ENCODE assay signal across 15 cellular contexts in genomic region chr15:72341361-72341760, GRCh38. TPM values are rescaled to one million over a fixed set of nuclear protein-coding genes. Genes with fewer than 3 reads are reported as not detected.
DNase-seq lines count a peak whose midpoint lies in the region; ATAC-seq, FAIRE-seq and TF ChIP-seq lines count a peak whose summit lies in the region.
"Had no signal": no experiment of that assay in that cellular context is flagged by ENCODE, and none has a peak within 500 bp of the region (broad histone marks: within the 10 kb centered on the region; RNA-seq: fewer than 3 reads in every experiment).

No MANE protein-coding gene starts in this region.

- no peak for TF ChIP-seq EP300 in A549 (IDR thresholded peaks at IDR 0.05)

- H3K27me3 ChIP-seq in GM06990 (replicated peaks; ENCODE audit: control insufficient read depth, insufficient read depth, low read length) (no peaks in the 10 kb centered on the region), RWPE2 (ENCODE audit: insufficient read depth, poor library complexity, severe bottlenecking) (no peaks in the 10 kb centered on the region), hepatocyte (no peaks in the 10 kb centered on the region)
- H3K27me3 ChIP-seq: neutrophil had no signal

- ATAC-seq in A549 (peak in 1 of 2 experiments; percentile 56; a peak in 3 of 6 replicates), RWPE2 (ENCODE audit: low read depth) (peak; percentile 17; the same call in 1 of the 3 replicates), GM18858 (IDR thresholded peaks at IDR 0.05; ENCODE audit: unreplicated experiment) (no peak)

- TF ChIP-seq RAD21 in A549 (conservative IDR thresholded peaks at IDR 0.05 in 1 of 2, IDR thresholded peaks at IDR 0.05 in 1 of 2): no peak; a peak in 1 of 5 replicates

- H3K79me2 ChIP-seq in hepatocyte: no peaks in the 10 kb centered on the region

- H3K4me3 ChIP-seq in A549 (no peak overlapping the region), GM06990 (replicated peaks; ENCODE audit: low read depth, low read length) (no peak overlapping the region), RWPE2 (ENCODE audit: severe bottlenecking) (no peak overlapping the region), hepatocyte (no peak overlapping the region)

- FAIRE-seq in A549 (lab: Jason Lieb, UNC) (no peak), H54 (lab: Jason Lieb, UNC) (no peak)
- FAIRE-seq: endometrium had no signal

- H3K27ac ChIP-seq in A549: peak overlapping the region; percentile 13 to 83; a peak in 5 of 6 replicates
- no peak overlapping the region for H3K27ac ChIP-seq in RWPE2 (ENCODE audit: poor library complexity, severe bottlenecking)
- no peak overlapping the region for H3K27ac ChIP-seq in hepatocyte
- H3K27ac ChIP-seq: neutrophil had no signal

- CTCF ChIA-PET in A549 (lab: Yijun Ruan, JAX): interaction anchor here (0.7 to 6.2 kb wide), 11 partner anchors 10 to 821 kb away, joined by 3 to 39 read pairs (median 4); no protein-coding TSS in a partner anchor

- TF ChIP-seq CTCF in A549 (IDR thresholded peaks at IDR 0.05) (peak; percentile 16; the same call in 1 of the 3 replicates), GM06990 (IDR thresholded peaks at IDR 0.05; ENCODE audit: insufficient read depth, low read length, poor library complexity, severe bottlenecking) (peak; percentile 26), RWPE2 (IDR thresholded peaks at IDR 0.05; ENCODE audit: poor library complexity, severe bottlenecking) (peak; percentile 19), hepatocyte (IDR thresholded peaks at IDR 0.05; ENCODE audit: poor library complexity) (peak; percentile 20)

- TF ChIP-seq POLR2A in A549 (IDR thresholded peaks at IDR 0.05; ENCODE audit: low read length) (no peak), H54 (IDR thresholded peaks at IDR 0.05; ENCODE audit: low read depth, low read length) (no peak)

- no peaks in the 10 kb centered on the region for H3K9me3 ChIP-seq in A549
- no peaks in the 10 kb centered on the region for H3K9me3 ChIP-seq in RWPE2 (ENCODE audit: severe bottlenecking)
- H3K9me3 ChIP-seq in hepatocyte (ENCODE audit: low read depth): no peaks in the 10 kb centered on the region
- H3K9me3 ChIP-seq: neutrophil had no signal

- POLR2A ChIA-PET in A549 (lab: Yijun Ruan, JAX): no interaction called here

- no peaks in the 10 kb centered on the region for H4K20me1 ChIP-seq in hepatocyte (ENCODE audit: insufficient read depth, poor library complexity, severe bottlenecking)

- H3K4me2 ChIP-seq in A549: no peak overlapping the region
- H3K4me2 ChIP-seq in hepatocyte: no peak overlapping the region

- 84% methylated on average over 6 of the region's 6 CpGs for WGBS in A549 (ENCODE audit: missing lambda C conversion rate)
- 83% methylated on average over 5 of the region's 6 CpGs for WGBS in hepatocyte (ENCODE audit: low lambda C conversion rate, missing lambda C conversion rate)

- no peaks in the 10 kb centered on the region for H3K9me2 ChIP-seq in hepatocyte (replicated peaks; ENCODE audit: insufficient read depth)

- DNase-seq in A549 (ENCODE audit: low read depth in 1 of 2, low spot score in 1 of 2) (peak in 1 of 2 experiments; percentile 65), GM06990 (ENCODE audit: extremely low read depth, insufficient read length) (no peak), RWPE2 (ENCODE audit: low spot score) (no peak), hepatocyte (ENCODE audit: low spot score) (peak; percentile 34), H54 (ENCODE audit: insufficient read length, low spot score) (no peak), cerebellum (ENCODE audit: low spot score) (no peak)
- no peak for DNase-seq in activated effector memory CD4-positive, alpha-beta T cell treated with anti-CD3 and anti-CD28 coated beads, Interleukin-2, amount 50 U/mL, for 16 hours
- DNase-seq: activated CD4-positive, CD25-positive, alpha-beta regulatory T cell; activated effector memory CD4-positive, alpha-beta T cell treated with Interleukin-2 at 50 U/mL for 16 hours; immature natural killer cell had no signal

- H3K36me3 ChIP-seq in GM06990 (ENCODE audit: control insufficient read depth, insufficient read depth, low read length) (peaks cover 19% of the 10 kb centered on the region), RWPE2 (ENCODE audit: low read depth) (peaks cover 14% of the 10 kb centered on the region), hepatocyte (replicated peaks; ENCODE audit: insufficient read depth, low read depth) (no peaks in the 10 kb centered on the region)

- H3K4me1 ChIP-seq in A549 (peaks cover 34% of the 10 kb centered on the region), RWPE2 (ENCODE audit: insufficient read depth, poor library complexity, severe bottlenecking) (no peaks in the 10 kb centered on the region), hepatocyte (ENCODE audit: insufficient read depth) (no peaks in the 10 kb centered on the region)

- H2AFZ ChIP-seq in hepatocyte: no peak overlapping the region

TF ChIP-seq in A549, 52 proteins besides CTCF, POLR2A, EP300 and RAD21:
- TF ChIP-seq ZSCAN20 (CRISPR knock-in tag; IDR thresholded peaks at IDR 0.05) (0 out of 2 replicates have a peak, but pooled peaks have one; percentile 32), HOXB5 (CRISPR knock-in tag; IDR thresholded peaks at IDR 0.05) (0 out of 2 replicates have a peak, but pooled peaks have one; percentile 32), HES2 (IDR thresholded peaks at IDR 0.05) (no peak), SMC3 (IDR thresholded peaks at IDR 0.05) (0 out of 3 replicates have a peak, but pooled peaks have one; percentile 10), MAZ (IDR thresholded peaks at IDR 0.05; ENCODE audit: borderline replicate concordance, low read depth, low read length) (no peak), HOXA7 (CRISPR knock-in tag; IDR thresholded peaks at IDR 0.05) (no peak)

RNA-seq across cellular contexts. Expression of gene CELF6, which starts 21.4 kb away (rescaled TPM):
- polyA plus RNA-seq in A549 (2011; rRNA removed) (0.16 and 0.24 TPM in 2 replicates), A549 (2017; fragmentation: RNase III; extraction: RNeasy Plus Mini Kit Qiagen cat#74134 plus additional on column Dnase treatment) (0.14 TPM in 1 of 3 replicates, not detected in the others), hepatocyte (0.40 and 0.57 TPM in 2 replicates)
- 0.08 and 0.09 TPM in 2 replicates for polyA plus RNA-seq in A549 (2012; cell fraction: cytosol; rRNA removed)
- polyA plus RNA-seq in A549 (2012; cell fraction: nucleus; rRNA removed): 0.44 and 1.9 TPM in 2 replicates
- polyA minus RNA-seq in A549 (2011; rRNA and poly(A)+ RNA removed): 0.08 and 0.19 TPM in 2 replicates
- total RNA-seq in hepatocyte (1.1 and 2.4 TPM in 2 replicates), cerebellum (7.3 TPM)

RNA-seq across cellular contexts. Expression of gene HEXA, which starts 34.5 kb away (rescaled TPM):
- polyA plus RNA-seq in A549 (2011; rRNA removed): 148 and 180 TPM in 2 replicates
- 84.9 and 95.8 TPM in 2 replicates for polyA plus RNA-seq in A549 (2012; cell fraction: cytosol; rRNA removed)
- 183 and 216 TPM in 2 replicates for polyA plus RNA-seq in A549 (2012; cell fraction: nucleus; rRNA removed)
- 104 to 112 TPM (median 106 TPM) in 3 replicates for polyA plus RNA-seq in A549 (2017; fragmentation: RNase III; extraction: RNeasy Plus Mini Kit Qiagen cat#74134 plus additional on column Dnase treatment)
- polyA minus RNA-seq in A549 (2011; rRNA and poly(A)+ RNA removed): 87.7 and 107 TPM in 2 replicates
- 175 and 180 TPM in 2 replicates for total RNA-seq in hepatocyte
- polyA plus RNA-seq in hepatocyte: 268 and 286 TPM in 2 replicates
- total RNA-seq in cerebellum: 61.5 TPM

RNA-seq across cellular contexts. Expression of gene TMEM202, which starts 56.7 kb away (rescaled TPM):
- polyA plus RNA-seq in A549 (2011; rRNA removed): not detected in 2 replicates
- not detected in 2 replicates for polyA plus RNA-seq in A549 (2012; cell fraction: cytosol; rRNA removed)
- not detected in 2 replicates for polyA plus RNA-seq in A549 (2012; cell fraction: nucleus; rRNA removed)
- not detected in 3 replicates for polyA plus RNA-seq in A549 (2017; fragmentation: RNase III; extraction: RNeasy Plus Mini Kit Qiagen cat#74134 plus additional on column Dnase treatment)
- polyA minus RNA-seq in A549 (2011; rRNA and poly(A)+ RNA removed): not detected in 2 replicates
- not detected in 2 replicates for total RNA-seq in hepatocyte
- not detected in 2 replicates for polyA plus RNA-seq in hepatocyte
- total RNA-seq in cerebellum: not detected
- total RNA-seq: MCF 10A, temporal lobe had no signal
- polyA plus RNA-seq: immature natural killer cell had no signal

Comparison
In these comparisons a context has a peak if more than half of its experiments do, and no peak if none do; other contexts are left out.
1. H3K27ac ChIP-seq: peak in A549 (2 of 2); none in RWPE2 (single experiment) and hepatocyte (single experiment).
2. Peak in every context shown above with its lines, with median percentiles within 50 percentile points of each other: CTCF ChIP-seq.